In genomic region chr18:50232419-50232818, GRCh38 we compare ENCODE assay signal across 1 cellular context.
TF ChIP-seq lines count a peak whose summit lies in the region.

No MANE protein-coding gene starts in this region.

TF ChIP-seq in H1, 55 proteins besides CTCF, POLR2A, EP300 and RAD21:
- TF ChIP-seq CBX8 (IDR thresholded peaks at IDR 0.05; ENCODE audit: borderline replicate concordance, low read depth, low read length), result no peak
